Comparison of ENCODE assay signal across 17 cellular contexts in the genomic region with DNA sequence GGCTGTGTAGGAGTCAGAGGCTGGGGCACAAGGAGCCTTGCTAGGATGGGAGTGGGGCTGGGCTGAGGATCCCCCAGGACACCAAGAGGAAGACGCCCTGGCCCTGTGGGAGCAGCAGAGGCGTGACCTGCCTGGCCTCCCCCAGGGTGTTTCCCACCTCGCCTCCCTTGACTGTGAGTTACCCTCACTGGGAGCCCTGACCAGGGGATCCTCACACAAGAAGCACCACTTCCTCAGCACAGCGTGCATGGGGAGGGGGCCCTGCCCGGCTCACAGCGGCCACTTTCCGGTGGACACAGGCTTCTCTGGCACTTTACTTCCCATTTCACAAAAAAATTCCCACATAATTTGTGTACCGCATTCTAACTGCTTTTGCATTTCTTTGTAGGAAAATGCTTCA.
DNase-seq lines count a peak whose midpoint lies in the region; ATAC-seq and TF ChIP-seq lines count a peak whose summit lies in the region.
"Had no signal": no experiment of that assay in that cellular context is flagged by ENCODE, and none has a peak within 500 bp of the region (broad histone marks: within the 10 kb centered on the region; RNA-seq: fewer than 3 reads in every experiment).

No MANE protein-coding gene starts in this region.

- no peak for TF ChIP-seq EP300 in esophagus muscularis mucosa (IDR thresholded peaks at IDR 0.05)

- peak overlapping the region; percentile 16 for H3K27ac Mint-ChIP-seq in T-helper 17 cell
- H3K27ac Mint-ChIP-seq: GM23338 had no signal

- WGBS in esophagus muscularis mucosa = 94% methylated on average over 6 of the region's 8 CpGs

- no peak for TF ChIP-seq POLR2A in esophagus muscularis mucosa (IDR thresholded peaks at IDR 0.05; ENCODE audit: low read depth)

- H3K36me3 ChIP-seq in BLaER1 (peaks cover 69% of the 10 kb centered on the region), osteoblast (ENCODE audit: insufficient read depth, low read length) (no peaks in the 10 kb centered on the region), esophagus muscularis mucosa (peaks cover 6 to 80% (median 43%) of the 10 kb centered on the region in 4 donors)

- H3K27me3 ChIP-seq in BLaER1 = no peaks in the 10 kb centered on the region
- no peaks in the 10 kb centered on the region for H3K27me3 ChIP-seq in osteoblast (ENCODE audit: insufficient read depth, low read length)
- H3K27me3 ChIP-seq in esophagus muscularis mucosa = no peaks in the 10 kb centered on the region

- H3K4me1 ChIP-seq in BLaER1 = peaks cover 45% of the 10 kb centered on the region
- H3K4me1 ChIP-seq in osteoblast (ENCODE audit: insufficient read depth, low read length) = no peaks in the 10 kb centered on the region
- no peaks in the 10 kb centered on the region for H3K4me1 ChIP-seq in esophagus muscularis mucosa

- no peak overlapping the region for H3K4me3 Mint-ChIP-seq in T-helper 17 cell
- H3K4me3 Mint-ChIP-seq: GM23338 had no signal

- H3K79me2 ChIP-seq in osteoblast (ENCODE audit: insufficient read depth, low read length) = no peaks in the 10 kb centered on the region

- H3K4me1 Mint-ChIP-seq in T-helper 17 cell = peaks cover 2% of the 10 kb centered on the region
- H3K4me1 Mint-ChIP-seq: GM23338 had no signal

- no peak overlapping the region for H2AFZ ChIP-seq in osteoblast (ENCODE audit: low read length)
- H2AFZ ChIP-seq: GM23338 had no signal

- TF ChIP-seq CTCF in GM20000 (IDR thresholded peaks at IDR 0.05; ENCODE audit: extremely low read depth, missing control alignments) (no peak), osteoblast (IDR thresholded peaks at IDR 0.05; ENCODE audit: extremely low read depth, low read depth, low read length) (no peak), esophagus muscularis mucosa (IDR thresholded peaks at IDR 0.05) (no peak)

- peak overlapping the region; percentile 68 for H3K4me2 ChIP-seq in BLaER1
- no peak overlapping the region for H3K4me2 ChIP-seq in osteoblast (ENCODE audit: insufficient read depth, low read length)
- H3K4me2 ChIP-seq: GM23338 had no signal

- H3K4me3 ChIP-seq in BLaER1 (no peak overlapping the region), osteoblast (ENCODE audit: insufficient read depth, low read length) (no peak overlapping the region), esophagus muscularis mucosa (no peak overlapping the region)
- H3K4me3 ChIP-seq: GM23338 had no signal

- no peak overlapping the region for H3K9ac ChIP-seq in BLaER1

- H4K20me1 ChIP-seq in BLaER1 (no peaks in the 10 kb centered on the region), osteoblast (ENCODE audit: insufficient read depth, low read length) (no peaks in the 10 kb centered on the region)

- H3K27ac ChIP-seq in BLaER1 = peak overlapping the region; percentile 37
- H3K27ac ChIP-seq in osteoblast (ENCODE audit: low read depth, low read length) = no peak overlapping the region
- no peak overlapping the region for H3K27ac ChIP-seq in esophagus muscularis mucosa (replicated peaks in 1 of 4)

- H3K36me3 Mint-ChIP-seq in T-helper 17 cell (ENCODE audit: low read depth) = peaks cover 3% of the 10 kb centered on the region

- no peaks in the 10 kb centered on the region for H3K9me3 ChIP-seq in BLaER1
- H3K9me3 ChIP-seq in T-helper 17 cell (ENCODE audit: control insufficient read depth, low read length, poor library complexity, severe bottlenecking) = no peaks in the 10 kb centered on the region
- no peaks in the 10 kb centered on the region for H3K9me3 ChIP-seq in osteoblast (ENCODE audit: low read depth, low read length)
- no peaks in the 10 kb centered on the region for H3K9me3 ChIP-seq in esophagus muscularis mucosa

- DNase-seq in GM20000 (ENCODE audit: low spot score) = peak; percentile 52
- DNase-seq in T-helper 17 cell = no peak
- DNase-seq in osteoblast (ENCODE audit: insufficient read length, low spot score, missing footprints) = peak; percentile 75
- DNase-seq in esophagus muscularis mucosa (ENCODE audit: extremely low spot score) = no peak
- DNase-seq in NOMO-1 treated with DMSO at 0.1 percent for 48 hours (lab: John Stamatoyannopoulos, UW; ENCODE audit: unreplicated experiment) = no peak
- no peak for DNase-seq in GOT3 (lab: John Stamatoyannopoulos, UW)
- DNase-seq: DMS53, GDM1, HCEC 1CT, NCI-H1417, NCI-H1694 treated with DMSO at 0.1 percent for 48 hours, NCI-H2081 treated with DMSO at 0.1 percent for 48 hours, NCI-H446, NCI-H526, OCI-M1 had no signal

- intact Hi-C loops in esophagus muscularis mucosa (cut with DNase I) = no loop called here

- no peak for ATAC-seq in T-helper 17 cell
- ATAC-seq: GM23338 had no signal

- H3K27me3 Mint-ChIP-seq in T-helper 17 cell = no peaks in the 10 kb centered on the region

Comparison
In these comparisons a context has a peak if more than half of its experiments do, and no peak if none do; other contexts are left out.
1. DNase-seq: peak in GM20000 (single experiment) and osteoblast (single experiment); none in T-helper 17 cell (0 of 3), esophagus muscularis mucosa (single experiment), NOMO-1 treated with DMSO at 0.1 percent for 48 hours (single experiment) and GOT3 (single experiment).